12 cellular contexts compared by ENCODE assay signal in genomic region chr1:9164919-9165318, GRCh38. TPM values are rescaled to one million over a fixed set of nuclear protein-coding genes. Genes with fewer than 3 reads are reported as not detected.
DNase-seq lines count a peak whose midpoint lies in the region; ATAC-seq and TF ChIP-seq lines count a peak whose summit lies in the region.
"Had no signal": no experiment of that assay in that cellular context is flagged by ENCODE, and none has a peak within 500 bp of the region (broad histone marks: within the 10 kb centered on the region; RNA-seq: fewer than 3 reads in every experiment).

No MANE protein-coding gene starts in this region.

- peaks cover 34% of the 10 kb centered on the region for H3K4me1 ChIP-seq in HUES6 (ENCODE audit: control insufficient read depth, insufficient read depth, low read length)
- peaks cover 0 to 15% of the 10 kb centered on the region in 2 donors for H3K4me1 ChIP-seq in neuronal stem cell (ENCODE audit: control insufficient read depth in 2 of 2, insufficient read depth in 1 of 2, low read depth in 1 of 2, low read length in 2 of 2)
- peaks cover 15% of the 10 kb centered on the region for H3K4me1 ChIP-seq in HAP-1

- H2AFZ ChIP-seq in neuronal stem cell (ENCODE audit: low read length), result no peak overlapping the region

- no peak overlapping the region for H2BK12ac ChIP-seq in neuronal stem cell (ENCODE audit: low read length)

- TF ChIP-seq CTCF in C4-2B (conservative IDR thresholded peaks at IDR 0.05) (no peak), coronary artery (IDR thresholded peaks at IDR 0.05) (no peak)

- H3K4me3 ChIP-seq in HUES6 (ENCODE audit: low read depth, low read length) (no peak overlapping the region), coronary artery (no peak overlapping the region), neuronal stem cell (ENCODE audit: low read length in 2 of 2) (no peak overlapping the region), HAP-1 (no peak overlapping the region)
- H3K4me3 ChIP-seq: psoas muscle had no signal

- H2AK5ac ChIP-seq in neuronal stem cell (ENCODE audit: low read depth, low read length), result no peak overlapping the region

- H3K18ac ChIP-seq in neuronal stem cell (ENCODE audit: low read length), result peak overlapping the region; percentile 40

- H3K27ac ChIP-seq in C4-2B (peak overlapping the region; percentile 71), HUES6 (ENCODE audit: low read depth, low read length) (peak overlapping the region; percentile 78), coronary artery (peak overlapping the region; percentile 42 to 85), neuronal stem cell (replicated peaks; ENCODE audit: low read length) (no peak overlapping the region)

- no peak overlapping the region for H2BK120ac ChIP-seq in neuronal stem cell (ENCODE audit: low read depth, low read length)

- H3K79me1 ChIP-seq in neuronal stem cell (ENCODE audit: low read depth, low read length), result peaks cover 11% of the 10 kb centered on the region

- no peak overlapping the region for H2BK15ac ChIP-seq in neuronal stem cell (ENCODE audit: low read length)

- no CpG with 5 or more reads among the region's 7 CpGs for WGBS in neuronal stem cell (ENCODE audit: extremely low coverage in 2 of 2, insufficient read length in 2 of 2, insufficient replicate concordance in 1 of 2), 2 donors

- H3K9me3 ChIP-seq in HUES6 (ENCODE audit: control insufficient read depth, insufficient read depth, low read depth, low read length) (no peaks in the 10 kb centered on the region), neuronal stem cell (replicated peaks in 1 of 2; ENCODE audit: control insufficient read depth in 2 of 2, insufficient read depth in 1 of 2, low read depth in 1 of 2, low read length in 2 of 2) (no peaks in the 10 kb centered on the region), HAP-1 (no peaks in the 10 kb centered on the region)
- H3K9me3 ChIP-seq: psoas muscle had no signal

- in situ Hi-C loops in HAP-1 (cut with MboI; ENCODE audit: low sequenced_read_pairs), result no loop called here

- H2BK5ac ChIP-seq in neuronal stem cell (ENCODE audit: low read length), result no peak overlapping the region

- no peak overlapping the region for H4K91ac ChIP-seq in neuronal stem cell (ENCODE audit: low read depth, low read length, poor library complexity)

- no peak overlapping the region for H4K8ac ChIP-seq in neuronal stem cell (ENCODE audit: low read depth, low read length)

- H3K9ac ChIP-seq in HUES6 (ENCODE audit: low read length), result peak overlapping the region; percentile 50
- no peak overlapping the region for H3K9ac ChIP-seq in neuronal stem cell (ENCODE audit: low read depth, low read length, poor library complexity)

- H3K14ac ChIP-seq in neuronal stem cell (ENCODE audit: low read length), result no peak overlapping the region

- no peak for ATAC-seq in HG02642 (IDR thresholded peaks at IDR 0.05; ENCODE audit: poor library complexity, unreplicated experiment)
- ATAC-seq: psoas muscle had no signal

- H3K27me3 ChIP-seq in HUES6 (ENCODE audit: control insufficient read depth, insufficient read depth, low read length) (no peaks in the 10 kb centered on the region), neuronal stem cell (ENCODE audit: control insufficient read depth in 3 of 3, insufficient read depth in 3 of 3, low read depth in 1 of 3, low read length in 3 of 3) (no peaks in the 10 kb centered on the region), HAP-1 (ENCODE audit: low read depth) (no peaks in the 10 kb centered on the region)

- H3K36me3 ChIP-seq in HUES6 (ENCODE audit: control insufficient read depth, insufficient read depth, low read length), result no peaks in the 10 kb centered on the region; the same call in 1 of the 2 replicates
- H3K36me3 ChIP-seq in neuronal stem cell (replicated peaks in 1 of 2; ENCODE audit: control insufficient read depth in 2 of 2, insufficient read depth in 2 of 2, low read length in 2 of 2), result peaks cover 0 to 7% of the 10 kb centered on the region in 2 donors
- no peaks in the 10 kb centered on the region for H3K36me3 ChIP-seq in HAP-1 (replicated peaks)

- DNase-seq in coronary artery (ENCODE audit: low spot score) (no peak), neuronal stem cell (ENCODE audit: low spot score) (no peak), germinal center (ENCODE audit: low spot score) (no peak), HAP-1 (ENCODE audit: low spot score in 2 of 2) (no peak), NCI-H187 (lab: John Stamatoyannopoulos, UW) (no peak)
- DNase-seq: CD4-positive, alpha-beta memory T cell; H7; NCI-H226; psoas muscle had no signal

- H3K4me2 ChIP-seq in neuronal stem cell (ENCODE audit: insufficient read depth, low read length, poor library complexity, severe bottlenecking), result no peak overlapping the region

- no peak overlapping the region for H3K4ac ChIP-seq in neuronal stem cell (ENCODE audit: low read length)

- H3K23ac ChIP-seq in neuronal stem cell (ENCODE audit: low read depth, low read length, poor library complexity), result no peak overlapping the region

RNA-seq across cellular contexts. Expression of gene GPR157, which starts 36.0 kb away (rescaled TPM):
- 2.3 TPM for polyA plus RNA-seq in neuronal stem cell (2013, experiment 1 of 2)
- polyA plus RNA-seq in neuronal stem cell (2013, experiment 2 of 2), result 6.1 TPM
